Comparison of ENCODE assay signal across 22 cellular contexts in the genomic region with DNA sequence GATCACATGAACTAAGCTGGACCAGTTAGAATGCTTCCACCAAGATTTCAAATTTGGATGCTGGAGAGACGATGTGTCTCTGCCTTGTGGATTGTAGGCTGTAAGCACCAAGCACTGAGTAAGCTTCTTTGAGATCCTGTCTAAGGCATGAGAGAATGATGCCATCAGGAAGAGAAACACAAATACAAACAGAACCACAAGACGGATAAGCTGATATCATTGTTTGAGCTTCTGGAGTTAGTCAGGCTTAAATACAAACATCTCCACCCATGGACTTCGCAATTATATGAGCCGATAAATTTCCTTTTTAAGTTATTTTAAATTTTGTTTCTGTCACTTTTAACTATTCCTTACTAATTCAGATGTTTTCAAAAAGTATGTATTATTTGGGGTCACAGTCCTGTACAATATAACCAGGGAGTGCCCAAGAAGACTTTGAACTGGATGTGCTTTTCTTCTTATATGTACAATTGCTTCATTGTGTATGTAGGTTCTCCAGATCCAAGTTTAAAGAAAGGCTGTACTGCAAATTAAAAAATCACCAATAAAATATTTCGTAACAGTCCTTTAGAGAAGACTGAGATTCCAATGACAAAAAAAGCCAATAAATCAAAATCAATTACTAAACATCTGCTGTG.
A peak's percentile ranks its signal among the peaks of the same experiment; 100 is the strongest.
DNase-seq lines count a peak whose midpoint lies in the region; ATAC-seq and TF ChIP-seq lines count a peak whose summit lies in the region.
"Had no signal": no experiment of that assay in that cellular context is flagged by ENCODE, and none has a peak within 500 bp of the region (broad histone marks: within the 10 kb centered on the region; RNA-seq: fewer than 3 reads in every experiment).

No MANE protein-coding gene starts in this region.

- H3K4me3 ChIP-seq in GM23248, result no peak overlapping the region
- H3K4me3 ChIP-seq in adipocyte (ENCODE audit: low read length), result no peak overlapping the region
- no peak overlapping the region for H3K4me3 ChIP-seq in fibroblast of mammary gland (ENCODE audit: control insufficient read depth, low read depth, low read length)
- H3K4me3 ChIP-seq in left lung, result no peak overlapping the region
- H3K4me3 ChIP-seq: esophagus squamous epithelium, Peyer's patch, sigmoid colon, upper lobe of left lung had no signal

- no peak for ATAC-seq in stimulated activated memory B cell treated with anti-CD40 and anti-IgM and Interleukin-4, amounts not matched to agents 10 μg/mL and 1 μg/mL and 100 μg/mL, for 72 hours
- ATAC-seq in left lung, result no peak
- ATAC-seq in SK-N-SH treated with all-trans-retinoic acid at 6 μM for 48 hours, result no peak

- peak overlapping the region; percentile 52 for H3K4me2 ChIP-seq in GM23248 (ENCODE audit: unreplicated experiment)
- H3K4me2 ChIP-seq: KMS-11 had no signal

- TF ChIP-seq CTCF in fibroblast of mammary gland (conservative IDR thresholded peaks at IDR 0.05; ENCODE audit: control insufficient read depth, insufficient read depth, low read depth, low read length) (no peak), left lung (IDR thresholded peaks at IDR 0.05) (no peak)

- peaks cover 17% of the 10 kb centered on the region for H3F3A ChIP-seq in GM23248 (ENCODE audit: insufficient read depth)

- no peak overlapping the region for H3K4me3 Mint-ChIP-seq in stimulated activated memory B cell treated with anti-CD40 and anti-IgM and Interleukin-4, amounts not matched to agents 10 μg/mL and 1 μg/mL and 100 μg/mL, for 72 hours
- H3K4me3 Mint-ChIP-seq: activated naive CD8-positive, alpha-beta T cell treated with anti-CD3 and anti-CD28 coated beads, Interleukin-2, amount 10 ng/mL, durations not matched to agents 7 days and 5 days; CD4-positive, alpha-beta memory T cell; neural crest cell had no signal

- 30 to 35% methylated on average over 5 of the region's 5 CpGs for WGBS in GM23248 (ENCODE audit: low coverage in 1 of 2, low lambda C conversion rate in 2 of 2, missing lambda C conversion rate in 2 of 2), 2 experiments

- H3K79me2 ChIP-seq in GM23248 (ENCODE audit: insufficient read depth), result no peaks in the 10 kb centered on the region

- H3K27me3 ChIP-seq in GM23248 (replicated peaks; ENCODE audit: insufficient read depth) (no peaks in the 10 kb centered on the region), adipocyte (replicated peaks; ENCODE audit: control insufficient read depth, insufficient read depth, low read length) (no peaks in the 10 kb centered on the region), left lung (no peaks in the 10 kb centered on the region)
- H3K27me3 ChIP-seq: esophagus squamous epithelium, Peyer's patch, sigmoid colon, upper lobe of left lung had no signal

- in situ Hi-C loops in GM23248 (cut with MboI), result loop anchor here (5.0 to 25.0 kb wide), 2 partner anchors 685 to 1140 kb away; a partner anchor contains a TSS

- H3K27ac ChIP-seq in GM23248 (0 out of 2 replicates have a peak overlapping the region, but pooled peaks have one; percentile 10), left lung (no peak overlapping the region)
- H3K27ac ChIP-seq: esophagus squamous epithelium, KMS-11, sigmoid colon had no signal

- H4K20me1 ChIP-seq in GM23248 (ENCODE audit: insufficient read depth), result no peaks in the 10 kb centered on the region

- H3K36me3 Mint-ChIP-seq in stimulated activated memory B cell treated with anti-CD40 and anti-IgM and Interleukin-4, amounts not matched to agents 10 μg/mL and 1 μg/mL and 100 μg/mL, for 72 hours, result no peaks in the 10 kb centered on the region
- H3K36me3 Mint-ChIP-seq: activated naive CD8-positive, alpha-beta T cell treated with anti-CD3 and anti-CD28 coated beads, Interleukin-2, amount 10 ng/mL, durations not matched to agents 7 days and 5 days; CD4-positive, alpha-beta memory T cell had no signal

- H3K36me3 ChIP-seq in GM23248 (ENCODE audit: low read depth) (no peaks in the 10 kb centered on the region), adipocyte (ENCODE audit: control insufficient read depth, insufficient read depth, low read length, severe bottlenecking) (no peaks in the 10 kb centered on the region), left lung (no peaks in the 10 kb centered on the region)
- H3K36me3 ChIP-seq: esophagus squamous epithelium, Peyer's patch, sigmoid colon, upper lobe of left lung had no signal

- H3K4me1 Mint-ChIP-seq in stimulated activated memory B cell treated with anti-CD40 and anti-IgM and Interleukin-4, amounts not matched to agents 10 μg/mL and 1 μg/mL and 100 μg/mL, for 72 hours, result peaks cover 39% of the 10 kb centered on the region
- H3K4me1 Mint-ChIP-seq: activated naive CD8-positive, alpha-beta T cell treated with anti-CD3 and anti-CD28 coated beads, Interleukin-2, amount 10 ng/mL, durations not matched to agents 7 days and 5 days; CD4-positive, alpha-beta memory T cell had no signal

- H3K9me3 ChIP-seq in GM23248 (ENCODE audit: low read depth) (no peaks in the 10 kb centered on the region), adipocyte (ENCODE audit: control insufficient read depth, low read length) (no peaks in the 10 kb centered on the region), left lung (no peaks in the 10 kb centered on the region)
- H3K9me3 ChIP-seq: esophagus squamous epithelium, Peyer's patch, sigmoid colon, upper lobe of left lung had no signal

- DNase-seq in GM23248 (peak; percentile 83), adipocyte (ENCODE audit: low read depth) (peak; percentile 32), fibroblast of mammary gland (ENCODE audit: low read depth) (peak; percentile 51), pons (ENCODE audit: low spot score) (no peak), inferior parietal cortex (ENCODE audit: extremely low spot score) (no peak), left lung (no peak)
- DNase-seq: activated CD4-positive, alpha-beta T cell treated with anti-CD3 and anti-CD28 coated beads for 4 hours; activated naive CD8-positive, alpha-beta T cell treated with anti-CD3 and anti-CD28 coated beads, Interleukin-2, amount 10 ng/mL, durations not matched to agents 7 days and 5 days; activated T-cell treated with anti-CD3 and anti-CD28 coated beads for 4 hours; CD4-positive, alpha-beta memory T cell; esophagus squamous epithelium; GOT3; NCI-H1436 treated with DMSO at 0.1 percent for 48 hours; Peyer's patch; sigmoid colon; stimulated activated naive CD4-positive, alpha-beta T cell treated with Interleukin-2 at 50 U/mL for 16 hours; T-helper 2 cell; upper lobe of left lung had no signal

- peak overlapping the region; percentile 20 for H2AFZ ChIP-seq in GM23248

- H3K4me1 ChIP-seq in GM23248 (ENCODE audit: insufficient read depth) (peaks cover 33% of the 10 kb centered on the region), adipocyte (ENCODE audit: control insufficient read depth, insufficient read depth, low read length) (no peaks in the 10 kb centered on the region), left lung (peaks cover 3 to 4% of the 10 kb centered on the region in 2 donors)
- H3K4me1 ChIP-seq: sigmoid colon had no signal

- H3K27ac Mint-ChIP-seq in stimulated activated memory B cell treated with anti-CD40 and anti-IgM and Interleukin-4, amounts not matched to agents 10 μg/mL and 1 μg/mL and 100 μg/mL, for 72 hours, result peak overlapping the region; percentile 66
- H3K27ac Mint-ChIP-seq: activated naive CD8-positive, alpha-beta T cell treated with anti-CD3 and anti-CD28 coated beads, Interleukin-2, amount 10 ng/mL, durations not matched to agents 7 days and 5 days; CD4-positive, alpha-beta memory T cell had no signal

- peaks cover 7% of the 10 kb centered on the region for H3K9me3 Mint-ChIP-seq in stimulated activated memory B cell treated with anti-CD40 and anti-IgM and Interleukin-4, amounts not matched to agents 10 μg/mL and 1 μg/mL and 100 μg/mL, for 72 hours
- H3K9me3 Mint-ChIP-seq: activated naive CD8-positive, alpha-beta T cell treated with anti-CD3 and anti-CD28 coated beads, Interleukin-2, amount 10 ng/mL, durations not matched to agents 7 days and 5 days had no signal

- intact Hi-C loops in left lung (cut with DNase I), result no loop called here

- no peak overlapping the region for H3K9ac ChIP-seq in GM23248
- H3K9ac ChIP-seq in adipocyte (ENCODE audit: low read length), result no peak overlapping the region
- H3K9ac ChIP-seq: KMS-11 had no signal

- no peaks in the 10 kb centered on the region for H3K27me3 Mint-ChIP-seq in stimulated activated memory B cell treated with anti-CD40 and anti-IgM and Interleukin-4, amounts not matched to agents 10 μg/mL and 1 μg/mL and 100 μg/mL, for 72 hours
- H3K27me3 Mint-ChIP-seq: activated naive CD8-positive, alpha-beta T cell treated with anti-CD3 and anti-CD28 coated beads, Interleukin-2, amount 10 ng/mL, durations not matched to agents 7 days and 5 days; CD4-positive, alpha-beta memory T cell had no signal

- no peaks in the 10 kb centered on the region for H3K9me2 ChIP-seq in GM23248 (ENCODE audit: insufficient read depth)

TF ChIP-seq in SK-N-SH treated with all-trans-retinoic acid at 6 μM for 48 hours, 23 proteins besides CTCF, POLR2A, EP300 and RAD21 (continues in another document):
- TF ChIP-seq BACH2 (CRISPR knock-in tag; IDR thresholded peaks at IDR 0.05; ENCODE audit: borderline replicate concordance) (no peak), OSR1 (CRISPR knock-in tag; IDR thresholded peaks at IDR 0.05) (no peak)
- TF ChIP-seq, protein P1, sequence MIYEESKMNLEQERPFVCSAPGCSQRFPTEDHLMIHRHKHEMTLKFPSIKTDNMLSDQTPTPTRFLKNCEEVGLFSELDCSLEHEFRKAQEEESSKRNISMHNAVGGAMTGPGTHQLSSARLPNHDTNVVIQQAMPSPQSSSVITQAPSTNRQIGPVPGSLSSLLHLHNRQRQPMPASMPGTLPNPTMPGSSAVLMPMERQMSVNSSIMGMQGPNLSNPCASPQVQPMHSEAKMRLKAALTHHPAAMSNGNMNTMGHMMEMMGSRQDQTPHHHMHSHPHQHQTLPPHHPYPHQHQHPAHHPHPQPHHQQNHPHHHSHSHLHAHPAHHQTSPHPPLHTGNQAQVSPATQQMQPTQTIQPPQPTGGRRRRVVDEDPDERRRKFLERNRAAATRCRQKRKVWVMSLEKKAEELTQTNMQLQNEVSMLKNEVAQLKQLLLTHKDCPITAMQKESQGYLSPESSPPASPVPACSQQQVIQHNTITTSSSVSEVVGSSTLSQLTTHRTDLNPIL (CRISPR knock-in tag; IDR thresholded peaks at IDR 0.05; ENCODE audit: low read depth), result no peak
- TF ChIP-seq, protein P2, sequence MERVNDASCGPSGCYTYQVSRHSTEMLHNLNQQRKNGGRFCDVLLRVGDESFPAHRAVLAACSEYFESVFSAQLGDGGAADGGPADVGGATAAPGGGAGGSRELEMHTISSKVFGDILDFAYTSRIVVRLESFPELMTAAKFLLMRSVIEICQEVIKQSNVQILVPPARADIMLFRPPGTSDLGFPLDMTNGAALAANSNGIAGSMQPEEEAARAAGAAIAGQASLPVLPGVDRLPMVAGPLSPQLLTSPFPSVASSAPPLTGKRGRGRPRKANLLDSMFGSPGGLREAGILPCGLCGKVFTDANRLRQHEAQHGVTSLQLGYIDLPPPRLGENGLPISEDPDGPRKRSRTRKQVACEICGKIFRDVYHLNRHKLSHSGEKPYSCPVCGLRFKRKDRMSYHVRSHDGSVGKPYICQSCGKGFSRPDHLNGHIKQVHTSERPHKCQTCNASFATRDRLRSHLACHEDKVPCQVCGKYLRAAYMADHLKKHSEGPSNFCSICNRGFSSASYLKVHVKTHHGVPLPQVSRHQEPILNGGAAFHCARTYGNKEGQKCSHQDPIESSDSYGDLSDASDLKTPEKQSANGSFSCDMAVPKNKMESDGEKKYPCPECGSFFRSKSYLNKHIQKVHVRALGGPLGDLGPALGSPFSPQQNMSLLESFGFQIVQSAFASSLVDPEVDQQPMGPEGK (CRISPR knock-in tag; IDR thresholded peaks at IDR 0.05; ENCODE audit: borderline replicate concordance), result no peak

Comparison
In these comparisons a context has a peak if more than half of its experiments do, and no peak if none do; other contexts are left out.
1. DNase-seq: peak in GM23248 (single experiment), adipocyte (single experiment) and fibroblast of mammary gland (single experiment); none in pons (single experiment), inferior parietal cortex (single experiment) and left lung (0 of 2).